23 cellular contexts compared by ENCODE assay signal in genomic region chr6:53912661-53913060, GRCh38.
"Had no signal": no experiment of that assay in that cellular context is flagged by ENCODE, and none has a peak within 500 bp of the region (broad histone marks: within the 10 kb centered on the region; RNA-seq: fewer than 3 reads in every experiment).

No MANE protein-coding gene starts in this region.

- ATAC-seq: activated CD4-positive, alpha-beta T cell treated with anti-CD3 and anti-CD28 coated beads for 36 hours; activated T-cell treated with anti-CD3 and anti-CD28 coated beads, Interleukin-2, amount 50 U/mL, for 72 hours; Right ventricle myocardium inferior had no signal

- H3K36me3 Mint-ChIP-seq: activated naive CD4-positive, alpha-beta T cell treated with anti-CD3 and anti-CD28 coated beads, Interleukin-2, amount 10 ng/mL, durations not matched to agents 7 days and 5 days; activated naive CD8-positive, alpha-beta T cell treated with anti-CD3 and anti-CD28 coated beads for 36 hours had no signal

- H3K4me3 Mint-ChIP-seq: activated CD4-positive, alpha-beta memory T cell treated with anti-CD3 and anti-CD28 coated beads, Interleukin-2, amount 10 ng/mL, durations not matched to agents 7 days and 5 days; activated CD4-positive, alpha-beta T cell treated with anti-CD3 and anti-CD28 coated beads for 36 hours; activated naive CD4-positive, alpha-beta T cell treated with anti-CD3 and anti-CD28 coated beads, Interleukin-2, amount 10 ng/mL, durations not matched to agents 7 days and 5 days; activated naive CD8-positive, alpha-beta T cell treated with anti-CD3 and anti-CD28 coated beads for 36 hours; activated T-cell treated with anti-CD3 and anti-CD28 coated beads, Interleukin-2, amount 50 U/mL, for 72 hours had no signal

- H3K27ac Mint-ChIP-seq: activated CD4-positive, alpha-beta memory T cell treated with anti-CD3 and anti-CD28 coated beads, Interleukin-2, amount 10 ng/mL, durations not matched to agents 7 days and 5 days; activated CD4-positive, alpha-beta T cell treated with anti-CD3 and anti-CD28 coated beads for 36 hours; activated naive CD4-positive, alpha-beta T cell treated with anti-CD3 and anti-CD28 coated beads, Interleukin-2, amount 10 ng/mL, durations not matched to agents 7 days and 5 days; activated naive CD8-positive, alpha-beta T cell treated with anti-CD3 and anti-CD28 coated beads for 36 hours; activated T-cell treated with anti-CD3 and anti-CD28 coated beads, Interleukin-2, amount 50 U/mL, for 72 hours; activated T-helper 2 cell treated with anti-CD3 and anti-CD28 coated beads, Interferon-gamma antibody, Interleukin-2, Interleukin-4, amounts not matched to agents 10 μg/mL and 5 μg/mL and 100 μg/mL, durations not matched to agents 14 hours and 24 hours and 36 hours had no signal

- DNase-seq: activated CD4-positive, alpha-beta memory T cell treated with anti-CD3 and anti-CD28 coated beads, Interleukin-2, amount 10 ng/mL, durations not matched to agents 7 days and 5 days; activated CD4-positive, alpha-beta T cell treated with anti-CD3 and anti-CD28 coated beads for 36 hours; activated CD4-positive, alpha-beta T cell treated with anti-CD3 and anti-CD28 coated beads, Interleukin-2, amount 50 U/mL, for 1 hour; activated CD4-positive, CD25-positive, alpha-beta regulatory T cell; activated CD8-positive, alpha-beta memory T cell treated with anti-CD3 and anti-CD28 coated beads, Interleukin-2, amount 50 U/mL, for 4 hours; activated gamma-delta T cell treated with Interleukin-2 at 50 U/mL for 16 hours; activated naive CD4-positive, alpha-beta T cell treated with anti-CD3 and anti-CD28 coated beads, Interleukin-2, amount 10 ng/mL, durations not matched to agents 7 days and 5 days; activated naive CD8-positive, alpha-beta T cell treated with anti-CD3 and anti-CD28 coated beads for 36 hours; activated T-cell treated with anti-CD3 and anti-CD28 coated beads, Interleukin-2, amount 50 U/mL, for 72 hours; KG1; NCI-H1048; NCI-H1417; NCI-H2029; NCI-H2107; NCI-H2171 treated with DMSO at 0.1 percent for 48 hours; NCI-H226; NCI-H82; RPMI8226; SK-N-SH; T-helper 1 cell had no signal

- H3K9me3 Mint-ChIP-seq: activated CD4-positive, alpha-beta memory T cell treated with anti-CD3 and anti-CD28 coated beads, Interleukin-2, amount 10 ng/mL, durations not matched to agents 7 days and 5 days; activated naive CD4-positive, alpha-beta T cell treated with anti-CD3 and anti-CD28 coated beads, Interleukin-2, amount 10 ng/mL, durations not matched to agents 7 days and 5 days; activated naive CD8-positive, alpha-beta T cell treated with anti-CD3 and anti-CD28 coated beads for 36 hours; activated T-cell treated with anti-CD3 and anti-CD28 coated beads, Interleukin-2, amount 50 U/mL, for 72 hours; activated T-helper 2 cell treated with anti-CD3 and anti-CD28 coated beads, Interferon-gamma antibody, Interleukin-2, Interleukin-4, amounts not matched to agents 10 μg/mL and 5 μg/mL and 100 μg/mL, durations not matched to agents 14 hours and 24 hours and 36 hours had no signal

- H3K27ac ChIP-seq: VCaP had no signal

- H3K27me3 Mint-ChIP-seq: activated CD4-positive, alpha-beta memory T cell treated with anti-CD3 and anti-CD28 coated beads, Interleukin-2, amount 10 ng/mL, durations not matched to agents 7 days and 5 days; activated CD4-positive, alpha-beta T cell treated with anti-CD3 and anti-CD28 coated beads for 36 hours; activated naive CD4-positive, alpha-beta T cell treated with anti-CD3 and anti-CD28 coated beads, Interleukin-2, amount 10 ng/mL, durations not matched to agents 7 days and 5 days; activated naive CD8-positive, alpha-beta T cell treated with anti-CD3 and anti-CD28 coated beads for 36 hours had no signal

- H3K4me1 Mint-ChIP-seq: activated CD4-positive, alpha-beta memory T cell treated with anti-CD3 and anti-CD28 coated beads, Interleukin-2, amount 10 ng/mL, durations not matched to agents 7 days and 5 days; activated CD4-positive, alpha-beta T cell treated with anti-CD3 and anti-CD28 coated beads for 36 hours; activated naive CD4-positive, alpha-beta T cell treated with anti-CD3 and anti-CD28 coated beads, Interleukin-2, amount 10 ng/mL, durations not matched to agents 7 days and 5 days; activated naive CD8-positive, alpha-beta T cell treated with anti-CD3 and anti-CD28 coated beads for 36 hours had no signal
